ENCODE assay signal across 8 cellular contexts in genomic region chrX:48890934-48891401, GRCh38. TPM values are rescaled to one million over a fixed set of nuclear protein-coding genes. Genes with fewer than 3 reads are reported as not detected.
A peak's percentile ranks its signal among the peaks of the same experiment; 100 is the strongest.
DNase-seq lines count a peak whose midpoint lies in the region; ATAC-seq and TF ChIP-seq lines count a peak whose summit lies in the region.

No MANE protein-coding gene starts in this region.

- H3K9me3 ChIP-seq in Loucy (ENCODE audit: insufficient read depth, low read depth, low read length) (no peaks in the 10 kb centered on the region), transverse colon (no peaks in the 10 kb centered on the region)

- peak overlapping the region; percentile 76 for H3K4me2 ChIP-seq in Loucy (ENCODE audit: low read depth, low read length, poor library complexity, severe bottlenecking)

- H4K20me1 ChIP-seq in Loucy (ENCODE audit: insufficient read depth, low read length, poor library complexity, severe bottlenecking): peaks cover 5% of the 10 kb centered on the region

- peaks cover 1% of the 10 kb centered on the region for H3K27me3 Mint-ChIP-seq in memory B cell

- H3K27ac ChIP-seq in caudate nucleus (ENCODE audit: low read depth, low read length) (peak overlapping the region; percentile 16), transverse colon (peak overlapping the region; percentile 78 to 88 (median 85))

- H3F3A ChIP-seq in Loucy (ENCODE audit: low read depth): no peaks in the 10 kb centered on the region

- no peaks in the 10 kb centered on the region for H3K9me3 Mint-ChIP-seq in memory B cell

- no peak for TF ChIP-seq POLR2A in transverse colon (IDR thresholded peaks at IDR 0.05)

- H3K4me1 ChIP-seq in Loucy (ENCODE audit: insufficient read depth, low read length, poor library complexity, severe bottlenecking): no peaks in the 10 kb centered on the region
- H3K4me1 ChIP-seq in transverse colon: peaks cover 0 to 13% (median 6%) of the 10 kb centered on the region in 4 donors

- H3K27ac Mint-ChIP-seq in memory B cell: peak overlapping the region; percentile 37

- H3K36me3 Mint-ChIP-seq in memory B cell: peaks cover 5% of the 10 kb centered on the region

- intact Hi-C loops in transverse colon (cut with DNase I; ENCODE audit: low total_unique reads): no loop called here

- peaks cover 15% of the 10 kb centered on the region; the same call in 1 of the 2 replicates for H3K79me2 ChIP-seq in Loucy (ENCODE audit: insufficient read depth, low read length)

- no peaks in the 10 kb centered on the region for H3K9me2 ChIP-seq in Loucy (replicated peaks; ENCODE audit: low read depth, low read length)

- ATAC-seq in GM21528 (IDR thresholded peaks at IDR 0.05; ENCODE audit: low FRiP score, unreplicated experiment): peak; percentile 53
- peak; percentile 26 for ATAC-seq in memory B cell (ENCODE audit: low read depth)

- H3K4me3 ChIP-seq in GM12864 (ENCODE audit: low read depth, low read length) (peak overlapping the region; percentile 52), Loucy (ENCODE audit: low read length, poor library complexity, severe bottlenecking) (peak overlapping the region; percentile 67), transverse colon (peak overlapping the region; percentile 46 to 84 (median 62))

- H3K27me3 ChIP-seq in Loucy (ENCODE audit: insufficient read depth, low read length, poor library complexity, severe bottlenecking) (no peaks in the 10 kb centered on the region), transverse colon (no peaks in the 10 kb centered on the region)

- TF ChIP-seq EP300 in transverse colon (IDR thresholded peaks at IDR 0.05; ENCODE audit: low read depth): no peak

- H3K36me3 ChIP-seq in Loucy (ENCODE audit: insufficient read depth, low read length) (no peaks in the 10 kb centered on the region), transverse colon (no peaks in the 10 kb centered on the region)

- H2AFZ ChIP-seq in Loucy (ENCODE audit: low read length): no peak overlapping the region

- peaks cover 16% of the 10 kb centered on the region for H3K4me1 Mint-ChIP-seq in memory B cell

- 0 to 46% methylated on average over 1 to 32 of the region's 35 CpGs for WGBS in transverse colon (ENCODE audit: low coverage in 1 of 2), 2 donors

- in situ Hi-C loops in transverse colon (cut with MboI; ENCODE audit: low pct_ligation_motif_present in 1 of 4, low pct_unique_long_range_greater_than_20kb in 1 of 4, low sequenced_read_pairs in 3 of 4): no loop called here

- DNase-seq in GM12864 (ENCODE audit: low read depth) (no peak), caudate nucleus (lab: John Stamatoyannopoulos, UW) (peak in 12 of 61 donors; percentile 1 to 65 (median 38)), memory B cell (ENCODE audit: low spot score in 2 of 2) (no peak), transverse colon (no peak), NCI-H1417 treated with DMSO at 0.1 percent for 48 hours (lab: John Stamatoyannopoulos, UW) (no peak)
- DNase-seq in effector CD4-positive, alpha-beta T cell: no peak

- H3K4me3 Mint-ChIP-seq in memory B cell: peak overlapping the region; percentile 90

- no peak overlapping the region for H3K9ac ChIP-seq in Loucy (ENCODE audit: low read depth, low read length, poor library complexity, severe bottlenecking)

- TF ChIP-seq CTCF in GM12864 (IDR thresholded peaks at IDR 0.05; ENCODE audit: low read depth, low read length, missing control alignments) (no peak), Loucy (conservative IDR thresholded peaks at IDR 0.05; ENCODE audit: low read length) (no peak), transverse colon (IDR thresholded peaks at IDR 0.05) (no peak)

RNA-seq across cellular contexts. Expression of gene TIMM17B, which starts 6.6 kb away (rescaled TPM):
- 10 to 100 TPM; 26.7 to 61.3 (median 43.7) TPM for total RNA-seq in transverse colon

RNA-seq across cellular contexts. Expression of gene PQBP1, which starts 6.8 kb away (rescaled TPM):
- total RNA-seq in transverse colon: 10 to 100 TPM; 21.7 to 92.3 (median 63.8) TPM

RNA-seq across cellular contexts. Expression of gene SLC35A2, which starts 20.5 kb away (rescaled TPM):
- 10 to 100 TPM; 29.5 to 48.3 (median 33.8) TPM for total RNA-seq in transverse colon

RNA-seq across cellular contexts. Expression of gene PIM2, which starts 27.9 kb away (rescaled TPM):
- 10 to 100 TPM in 3 of 4 donors, not detected in 1; 11.2 to 50.7 (median 20.6) TPM for total RNA-seq in transverse colon

RNA-seq across cellular contexts. Expression of gene PCSK1N, which starts 55.6 kb away (rescaled TPM):
- total RNA-seq in transverse colon: 100 to 1,000 TPM in 1 of 4 donors, 10 to 100 TPM in 3; 14.0 to 144 (median 20.4) TPM
